Comparison of ENCODE assay signal across 10 cellular contexts in the genomic region with DNA sequence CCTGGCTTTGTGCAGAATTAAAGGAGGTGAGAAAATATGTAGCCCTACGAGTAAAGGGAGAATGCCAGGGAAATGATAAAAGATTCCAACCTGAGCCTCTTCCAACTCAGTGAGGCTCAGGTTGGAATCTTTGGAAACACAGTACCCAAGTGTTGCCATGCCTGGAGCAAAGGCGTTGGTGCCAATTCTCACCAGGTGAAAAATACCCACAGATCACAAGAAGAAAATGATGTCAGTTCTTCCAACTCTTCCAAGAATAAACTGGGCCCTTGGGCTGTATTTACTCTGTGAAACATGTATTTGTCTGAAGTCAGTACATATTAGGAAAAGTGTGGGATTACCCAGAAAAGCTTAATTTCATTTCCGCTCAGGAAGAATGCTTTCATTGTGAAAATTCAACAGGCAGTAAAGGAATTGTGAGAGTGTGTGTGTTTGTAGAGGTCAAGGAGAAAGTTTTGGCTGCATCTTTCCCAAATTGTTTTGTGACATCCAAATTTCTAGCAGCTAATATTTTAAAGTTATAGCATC.
"Had no signal": no experiment of that assay in that cellular context is flagged by ENCODE, and none has a peak within 500 bp of the region (broad histone marks: within the 10 kb centered on the region; RNA-seq: fewer than 3 reads in every experiment).

No MANE protein-coding gene starts in this region.

- H3K4me3 ChIP-seq: GM23338, K562 had no signal

- FAIRE-seq: H1, H54, HTR-8/SVneo, K562 had no signal

- ATAC-seq: GM23338, HCT116, K562 had no signal

- DNase-seq: H9, HFFc6, IMR-90, KG1 had no signal
